Comparison of ENCODE assay signal across 1 cellular context in the genomic region with DNA sequence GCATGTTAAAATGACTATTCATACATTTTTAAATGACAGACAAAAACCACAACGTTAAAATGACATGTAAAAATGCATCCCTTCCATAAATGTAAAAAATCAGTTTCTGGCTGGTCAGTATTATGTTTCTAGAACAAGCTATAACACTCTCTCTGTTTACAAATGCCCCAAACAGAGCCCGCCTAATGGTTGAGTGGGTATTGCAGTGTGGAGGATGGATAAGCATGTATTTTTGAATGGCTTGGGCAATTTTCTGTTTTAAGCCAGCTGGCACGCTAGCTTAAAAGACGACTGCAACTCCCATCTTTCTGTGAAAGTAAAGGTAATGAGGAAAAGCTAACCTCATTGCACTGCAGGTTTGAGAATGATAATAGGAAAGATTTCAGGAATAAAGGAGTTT.
TF ChIP-seq lines count a peak whose summit lies in the region.

No MANE protein-coding gene starts in this region.

TF ChIP-seq in A549, 52 proteins besides CTCF, POLR2A, EP300 and RAD21 (continued from another document):
- TF ChIP-seq FOSL2 (IDR thresholded peaks at IDR 0.05) (no peak), FOSL2 (CRISPR knock-in tag; IDR thresholded peaks at IDR 0.05) (no peak), FOXS1 (CRISPR knock-in tag; IDR thresholded peaks at IDR 0.05) (no peak)
TF ChIP-seq in A549: peak in this region for 0.
